In the genomic region with DNA sequence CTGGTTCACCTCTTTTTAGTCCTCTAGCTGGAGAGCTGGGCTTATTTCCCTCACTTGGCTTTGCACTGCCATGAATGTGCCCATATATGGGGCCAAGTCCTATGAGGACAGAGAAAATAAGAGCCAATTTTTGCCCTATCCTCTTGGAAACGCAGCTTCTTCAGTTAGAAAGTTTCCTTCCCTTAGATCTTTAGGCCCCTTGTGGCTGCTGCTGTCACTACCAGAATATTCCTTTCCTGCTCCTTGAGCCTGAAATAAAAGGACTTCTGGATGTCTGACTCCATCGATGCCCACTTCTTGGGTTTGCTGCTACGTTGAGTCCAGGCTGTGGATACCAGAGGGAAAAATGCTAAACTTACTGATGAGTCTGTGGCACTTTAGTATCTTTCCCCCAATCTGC, we compare ENCODE assay signal across 20 cellular contexts.
"Had no signal": no experiment of that assay in that cellular context is flagged by ENCODE, and none has a peak within 500 bp of the region (broad histone marks: within the 10 kb centered on the region; RNA-seq: fewer than 3 reads in every experiment).

No MANE protein-coding gene starts in this region.

- H3K9me3 ChIP-seq: ascending aorta, right lobe of liver, stomach, suprapubic skin, tibial nerve had no signal

- DNase-seq: activated gamma-delta T cell treated with Interleukin-2 at 50 U/mL for 16 hours; activated T-cell treated with anti-CD3 and anti-CD28 coated beads, Interleukin-2, amount 50 U/mL, for 1 hour; brain microvascular endothelial cell; caudate nucleus; effector CD4-positive, alpha-beta T cell; erythroblast; foreskin keratinocyte; left ventricle myocardium superior; mammary epithelial cell; nucleus accumbens; right lobe of liver; small intestine; stomach had no signal

- H3K27me3 ChIP-seq: ascending aorta, brain microvascular endothelial cell, foreskin keratinocyte, right lobe of liver, tibial nerve had no signal

- H3K36me3 Mint-ChIP-seq: activated naive CD4-positive, alpha-beta T cell treated with anti-CD3 and anti-CD28 coated beads, Interleukin-2, amount 50 U/mL, for 24 hours; natural killer cell treated with Interleukin-12 subunit alpha and Interleukin-12 subunit beta and Interleukin-15 and Interleukin-18, amount 100 ng/mL, for 72 hours; stimulated activated memory B cell treated with anti-CD40 and anti-IgM and Interleukin-4, amounts not matched to agents 10 μg/mL and 1 μg/mL and 100 μg/mL, for 72 hours had no signal

- H3K27me3 Mint-ChIP-seq: dendritic cell treated with granulocyte-macrophage colony-stimulating factor and Interleukin-4, amounts not matched to agents 40 ng/mL and 50 ng/mL, for 4 days had no signal

- H3K4me1 Mint-ChIP-seq: activated naive CD4-positive, alpha-beta T cell treated with anti-CD3 and anti-CD28 coated beads, Interleukin-2, amount 50 U/mL, for 24 hours; stimulated activated memory B cell treated with anti-CD40 and anti-IgM and Interleukin-4, amounts not matched to agents 10 μg/mL and 1 μg/mL and 100 μg/mL, for 72 hours had no signal

- H3K36me3 ChIP-seq: ascending aorta, brain microvascular endothelial cell, right lobe of liver, stomach, suprapubic skin, tibial nerve had no signal

- H3K4me3 ChIP-seq: ascending aorta, right lobe of liver, stomach, suprapubic skin, tibial nerve had no signal

- H3K27ac Mint-ChIP-seq: activated naive CD4-positive, alpha-beta T cell treated with anti-CD3 and anti-CD28 coated beads, Interleukin-2, amount 50 U/mL, for 24 hours; dendritic cell treated with granulocyte-macrophage colony-stimulating factor and Interleukin-4, amounts not matched to agents 40 ng/mL and 50 ng/mL, for 4 days; natural killer cell treated with Interleukin-12 subunit alpha and Interleukin-12 subunit beta and Interleukin-15 and Interleukin-18, amount 100 ng/mL, for 72 hours; stimulated activated memory B cell treated with anti-CD40 and anti-IgM and Interleukin-4, amounts not matched to agents 10 μg/mL and 1 μg/mL and 100 μg/mL, for 72 hours had no signal

- ATAC-seq: foreskin keratinocyte; left ventricle myocardium superior; natural killer cell treated with Interleukin-12 subunit alpha and Interleukin-12 subunit beta and Interleukin-15 and Interleukin-18, amount 100 ng/mL, for 72 hours; right lobe of liver; stimulated activated memory B cell treated with anti-CD40 and anti-IgM and Interleukin-4, amounts not matched to agents 10 μg/mL and 1 μg/mL and 100 μg/mL, for 72 hours had no signal

- H3K4me3 Mint-ChIP-seq: activated naive CD4-positive, alpha-beta T cell treated with anti-CD3 and anti-CD28 coated beads, Interleukin-2, amount 50 U/mL, for 24 hours; dendritic cell treated with granulocyte-macrophage colony-stimulating factor and Interleukin-4, amounts not matched to agents 40 ng/mL and 50 ng/mL, for 4 days; natural killer cell treated with Interleukin-12 subunit alpha and Interleukin-12 subunit beta and Interleukin-15 and Interleukin-18, amount 100 ng/mL, for 72 hours; stimulated activated memory B cell treated with anti-CD40 and anti-IgM and Interleukin-4, amounts not matched to agents 10 μg/mL and 1 μg/mL and 100 μg/mL, for 72 hours had no signal
